1 cellular context compared by ENCODE assay signal in the genomic region with DNA sequence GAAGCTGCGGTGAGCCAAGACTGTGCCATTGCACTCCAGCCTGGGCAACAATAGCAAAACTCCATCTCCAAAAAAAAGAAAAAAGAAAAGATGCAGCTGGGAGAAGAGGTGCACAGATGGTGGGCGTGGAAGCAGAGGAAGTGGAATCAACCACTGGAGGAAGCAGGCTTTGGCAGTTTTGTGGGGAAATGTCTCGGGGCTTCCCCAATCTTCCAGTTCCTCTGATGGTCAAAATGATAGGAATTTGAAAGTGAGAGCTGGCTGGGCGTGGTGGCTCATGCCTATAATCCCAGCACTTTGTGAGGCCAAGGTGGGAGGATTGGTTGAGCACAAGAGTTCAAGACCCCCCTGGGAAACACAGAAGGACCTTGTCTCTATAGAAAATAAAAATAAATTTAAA.
TF ChIP-seq lines count a peak whose summit lies in the region.

No MANE protein-coding gene starts in this region.

TF ChIP-seq in K562, 482 proteins besides CTCF, POLR2A, EP300 and RAD21:
- TF ChIP-seq ETV6 (IDR thresholded peaks at IDR 0.05; ENCODE audit: borderline replicate concordance in 1 of 2, low read depth in 2 of 2, low read length in 1 of 2) (0 out of 4 replicates have a peak, but pooled peaks of 1 of the 2 experiments have one; percentile 56), ETV6 (CRISPR knock-in tag; IDR thresholded peaks at IDR 0.05; ENCODE audit: borderline replicate concordance) (no peak), SPI1 (IDR thresholded peaks at IDR 0.05; ENCODE audit: borderline replicate concordance, low read depth, low read length) (peak; percentile 52; the same call in 1 of the 2 replicates)
- TF ChIP-seq, protein P1, sequence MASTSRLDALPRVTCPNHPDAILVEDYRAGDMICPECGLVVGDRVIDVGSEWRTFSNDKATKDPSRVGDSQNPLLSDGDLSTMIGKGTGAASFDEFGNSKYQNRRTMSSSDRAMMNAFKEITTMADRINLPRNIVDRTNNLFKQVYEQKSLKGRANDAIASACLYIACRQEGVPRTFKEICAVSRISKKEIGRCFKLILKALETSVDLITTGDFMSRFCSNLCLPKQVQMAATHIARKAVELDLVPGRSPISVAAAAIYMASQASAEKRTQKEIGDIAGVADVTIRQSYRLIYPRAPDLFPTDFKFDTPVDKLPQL (IDR thresholded peaks at IDR 0.05; ENCODE audit: extremely low read depth, insufficient read length), result no peak
